Comparison of ENCODE assay signal across 8 cellular contexts in the genomic region with DNA sequence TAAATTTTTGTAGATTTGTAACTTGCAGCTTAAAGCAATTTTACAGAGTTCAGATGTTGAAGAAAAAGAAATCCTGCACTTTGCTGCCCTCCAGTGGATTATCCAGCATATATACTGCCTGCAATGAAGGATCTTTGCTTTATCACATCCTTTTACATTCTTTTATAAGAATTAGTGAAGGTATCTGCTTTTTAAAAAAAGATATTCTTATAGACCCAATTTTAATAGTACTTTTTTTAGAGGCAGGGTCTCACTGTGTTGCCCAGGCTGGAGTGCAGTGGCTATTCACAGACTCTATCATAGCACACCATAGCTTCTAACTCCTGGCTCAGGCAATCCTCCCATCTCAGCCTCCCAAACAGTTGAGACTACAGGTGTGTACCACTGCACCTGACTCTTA.
DNase-seq lines count a peak whose midpoint lies in the region; ATAC-seq, FAIRE-seq and TF ChIP-seq lines count a peak whose summit lies in the region.

No MANE protein-coding gene starts in this region.

- DNase-seq in activated T-cell treated with anti-CD3 and anti-CD28 coated beads for 4 hours (peak; percentile 7), H7 (peak; percentile 8), NCI-H460 (ENCODE audit: extremely low read depth, low read depth) (peak; percentile 26), GM12878 (ENCODE audit: low read depth, low spot score) (no peak), left lobe of liver (ENCODE audit: low spot score) (no peak), vagina (ENCODE audit: extremely low spot score in 2 of 2) (no peak)
- no peak for DNase-seq in activated T-cell treated with anti-CD3 and anti-CD28 coated beads, Interleukin-2, amount 50 U/mL, for 1 hour
- no peak for DNase-seq in central memory CD4-positive, alpha-beta T cell

- no peak for FAIRE-seq in GM12878 (lab: Jason Lieb, UNC)

- in situ Hi-C loops in GM12878 (cut with MboI), result no loop called here

- SMC1A ChIA-PET in GM12878 (lab: Charles Lee; ENCODE audit: uncharacterized antibody, unreplicated experiment), result interaction anchor here (1.0 to 3.5 kb wide), 10 partner anchors 9 to 136 kb away, joined by 3 to 18 read pairs (median 4); a partner anchor contains a TSS

- H3K4me3 ChIP-seq in H7 (ENCODE audit: insufficient read depth, low read depth, low read length), result no peak overlapping the region
- H3K4me3 ChIP-seq in GM12878, result no peak overlapping the region
- no peak overlapping the region for H3K4me3 ChIP-seq in vagina

- POLR2A ChIA-PET in GM12878 (lab: Charles Lee), result no interaction called here

- H3K27ac ChIP-seq in GM12878 (ENCODE audit: control insufficient read depth, insufficient read depth) (no peak overlapping the region), vagina (no peak overlapping the region)

- H3K36me3 ChIP-seq in H7 (replicated peaks; ENCODE audit: control insufficient read depth, insufficient read depth, low read length), result peaks cover 4% of the 10 kb centered on the region
- H3K36me3 ChIP-seq in GM12878 (ENCODE audit: control insufficient read depth in 2 of 2, insufficient read depth in 2 of 2, low read length in 1 of 2), result peaks cover 0 to 11% of the 10 kb centered on the region in 2 experiments; a peak in 2 of 4 replicates
- peaks cover 0 to 44% of the 10 kb centered on the region in 2 donors for H3K36me3 ChIP-seq in vagina

- H2AFZ ChIP-seq in GM12878 (ENCODE audit: control insufficient read depth, low read depth, low read length), result no peak overlapping the region

- H3K9me3 ChIP-seq in GM12878 (replicated peaks; ENCODE audit: control insufficient read depth, insufficient read depth, low read length) (no peaks in the 10 kb centered on the region), vagina (no peaks in the 10 kb centered on the region)

- H3K9ac ChIP-seq in GM12878 (ENCODE audit: control insufficient read depth, insufficient read depth, low read length), result no peak overlapping the region

- H3K4me1 ChIP-seq in GM12878 (ENCODE audit: control insufficient read depth, insufficient read depth, low read length), result no peaks in the 10 kb centered on the region
- no peaks in the 10 kb centered on the region for H3K4me1 ChIP-seq in vagina

- ATAC-seq in GM12878 (peak; percentile 87), left lobe of liver (peak; percentile 83)

- no TSS peak for BruUV-seq in GM12878 (replicated peaks; lab: Mats Ljungman, UMichigan)

- TF ChIP-seq CTCF in GM12878 (IDR thresholded peaks at IDR 0.05 in 2 of 3, conservative IDR thresholded peaks at IDR 0.05 in 1 of 3; ENCODE audit: control insufficient read depth in 2 of 3, extremely low read depth in 1 of 3, insufficient read depth in 1 of 3, low read depth in 3 of 3, low read length in 3 of 3), result peak; percentile 56 to 69 (median 67)
- peak in 2 of 3 experiments; percentile 13 to 39 for TF ChIP-seq CTCF in vagina (IDR thresholded peaks at IDR 0.05)

- no peaks in the 10 kb centered on the region for H3K27me3 ChIP-seq in H7 (ENCODE audit: control insufficient read depth, insufficient read depth, low read length)
- no peaks in the 10 kb centered on the region for H3K27me3 ChIP-seq in GM12878 (replicated peaks in 1 of 2; ENCODE audit: control insufficient read depth in 2 of 2, insufficient read depth in 2 of 2, low read length in 1 of 2)
- no peaks in the 10 kb centered on the region for H3K27me3 ChIP-seq in vagina

- TF ChIP-seq EP300 in GM12878 (IDR thresholded peaks at IDR 0.05; ENCODE audit: borderline replicate concordance in 1 of 2, control insufficient read depth in 1 of 2, low read depth in 2 of 2, low read length in 2 of 2), result no peak

- no peaks in the 10 kb centered on the region for H4K20me1 ChIP-seq in GM12878 (ENCODE audit: control insufficient read depth, insufficient read depth)

- TF ChIP-seq POLR2A in GM12878 (IDR thresholded peaks at IDR 0.05; ENCODE audit: low read depth, low read length) (no peak), vagina (IDR thresholded peaks at IDR 0.05) (no peak)

- H3K79me2 ChIP-seq in GM12878 (ENCODE audit: control insufficient read depth, insufficient read depth, low read length), result no peaks in the 10 kb centered on the region

- no peak overlapping the region for H3K4me2 ChIP-seq in GM12878 (ENCODE audit: control insufficient read depth, insufficient read depth)

- intact Hi-C loops in GM12878 (cut with micrococcal nuclease; ENCODE audit: unreplicated experiment) (loop anchor here (5.0 kb wide), 1 partner anchor 107 kb away; a partner anchor contains a TSS), vagina (cut with DNase I) (no loop called here)

- RAD21 ChIA-PET in GM12878 (lab: Charles Lee; ENCODE audit: unreplicated experiment), result interaction anchor here (1.0 kb wide), 1 partner anchor 108 kb away, joined by 5 read pairs; a partner anchor contains a TSS

- CTCF ChIA-PET in GM12878 (lab: Yijun Ruan, JAX), result interaction anchor here (0.6 to 9.9 kb wide), 19 partner anchors 9 to 432 kb away, joined by 3 to 62 read pairs (median 5); a partner anchor contains a TSS

- TF ChIP-seq RAD21 in GM12878 (IDR thresholded peaks at IDR 0.05; ENCODE audit: insufficient read depth, low read depth, low read length), result peak; percentile 73

TF ChIP-seq in GM12878, 131 proteins besides CTCF, POLR2A, EP300 and RAD21:
- no peak for TF ChIP-seq JUNB (IDR thresholded peaks at IDR 0.05)
- TF ChIP-seq SMC3 (IDR thresholded peaks at IDR 0.05; ENCODE audit: borderline replicate concordance, low read length), result peak; percentile 45; the same call in 1 of the 2 replicates

Comparison
In these comparisons a context has a peak if more than half of its experiments do, and no peak if none do; other contexts are left out.
1. DNase-seq: peak in activated T-cell treated with anti-CD3 and anti-CD28 coated beads for 4 hours (single experiment), H7 (single experiment) and NCI-H460 (single experiment); none in activated T-cell treated with anti-CD3 and anti-CD28 coated beads, Interleukin-2, amount 50 U/mL, for 1 hour (single experiment), GM12878 (single experiment), left lobe of liver (single experiment), vagina (0 of 2) and central memory CD4-positive, alpha-beta T cell (single experiment).